29 cellular contexts compared by ENCODE assay signal in genomic region chr10:74523199-74523598, GRCh38.
"Had no signal": no experiment of that assay in that cellular context is flagged by ENCODE, and none has a peak within 500 bp of the region (broad histone marks: within the 10 kb centered on the region; RNA-seq: fewer than 3 reads in every experiment).

No MANE protein-coding gene starts in this region.

- H2AFZ ChIP-seq: neural progenitor cell, parathyroid adenoma had no signal

- H3K9me3 ChIP-seq: ovary, psoas muscle, right lobe of liver, sigmoid colon, stomach, thoracic aorta, thyroid gland, tibial nerve, upper lobe of left lung, vagina had no signal

- H3K36me3 ChIP-seq: neural progenitor cell, ovary, right lobe of liver, sigmoid colon, stomach, thoracic aorta, thyroid gland, tibial nerve, upper lobe of left lung, vagina had no signal

- H3K9ac ChIP-seq: neural progenitor cell, parathyroid adenoma had no signal

- H3K4me3 Mint-ChIP-seq: naive thymus-derived CD4-positive, alpha-beta T cell; natural killer cell; nephron; neural progenitor cell; stimulated activated memory B cell treated with anti-CD40 and anti-IgM and Interleukin-4, amounts not matched to agents 10 μg/mL and 1 μg/mL and 100 μg/mL, for 72 hours had no signal

- H3K27ac Mint-ChIP-seq: natural killer cell; nephron; neural progenitor cell; progenitor cell of endocrine pancreas; stimulated activated memory B cell treated with anti-CD40 and anti-IgM and Interleukin-4, amounts not matched to agents 10 μg/mL and 1 μg/mL and 100 μg/mL, for 72 hours had no signal

- FAIRE-seq: small intestine, urothelium cell line had no signal

- H3K4me1 Mint-ChIP-seq: natural killer cell, nephron, neural progenitor cell had no signal

- H3K27me3 ChIP-seq: neural progenitor cell, ovary, right lobe of liver, sigmoid colon, stomach, thyroid gland, tibial nerve, upper lobe of left lung, vagina had no signal

- H3K4me3 ChIP-seq: neural progenitor cell, ovary, psoas muscle, right lobe of liver, sigmoid colon, stomach, thoracic aorta, thyroid gland, tibial nerve, upper lobe of left lung, vagina had no signal

- DNase-seq: naive thymus-derived CD4-positive, alpha-beta T cell; natural killer cell; occipital lobe; ovary; posterior cingulate gyrus; psoas muscle; right cardiac atrium; right lobe of liver; sigmoid colon; small intestine; stimulated activated CD4-positive, alpha-beta T cell treated with anti-CD3 and anti-CD28 coated beads, Interleukin-15, amount 100 ng/mL, for 24 hours; stimulated activated CD4-positive, alpha-beta T cell treated with anti-CD3 and anti-CD28 coated beads, Interleukin-2, amount 100 ng/mL, for 24 hours; stimulated activated CD4-positive, alpha-beta T cell treated with anti-CD3 and anti-CD28 coated beads, Interleukin-2, amount 100 ng/mL, for 48 hours; stimulated activated CD4-positive, alpha-beta T cell treated with anti-CD3 and anti-CD28 coated beads, Interleukin-4, amount 100 ng/mL, for 4 hours; stimulated activated CD8-positive, alpha-beta memory T cell treated with anti-CD3 and anti-CD28 coated beads, Interleukin-4, amount 100 ng/mL, for 48 hours; stimulated activated naive CD4-positive, alpha-beta T cell treated with Interleukin-2 at 50 U/mL for 16 hours; stomach; thyroid gland; trophoblast cell; upper lobe of left lung had no signal

- H3K4me1 ChIP-seq: parathyroid adenoma, psoas muscle, right lobe of liver, sigmoid colon, stomach, thyroid gland, tibial nerve, upper lobe of left lung, vagina had no signal

- H3K27ac ChIP-seq: neural progenitor cell, ovary, parathyroid adenoma, psoas muscle, right lobe of liver, sigmoid colon, stomach, thoracic aorta, thyroid gland, tibial nerve, upper lobe of left lung, vagina had no signal

- H3K9me3 Mint-ChIP-seq: natural killer cell; nephron; neural progenitor cell; stimulated activated memory B cell treated with anti-CD40 and anti-IgM and Interleukin-4, amounts not matched to agents 10 μg/mL and 1 μg/mL and 100 μg/mL, for 72 hours had no signal

- H3K36me3 Mint-ChIP-seq: neural progenitor cell had no signal

- H3K79me2 ChIP-seq: parathyroid adenoma had no signal

- H3K4me2 ChIP-seq: neural progenitor cell had no signal

- H3K27me3 Mint-ChIP-seq: naive thymus-derived CD4-positive, alpha-beta T cell; progenitor cell of endocrine pancreas; stimulated activated memory B cell treated with anti-CD40 and anti-IgM and Interleukin-4, amounts not matched to agents 10 μg/mL and 1 μg/mL and 100 μg/mL, for 72 hours had no signal

- ATAC-seq: naive thymus-derived CD4-positive, alpha-beta T cell; natural killer cell; psoas muscle; right cardiac atrium; right lobe of liver; stimulated activated memory B cell treated with anti-CD40 and anti-IgM and Interleukin-4, amounts not matched to agents 10 μg/mL and 1 μg/mL and 100 μg/mL, for 72 hours had no signal
